1 cellular context compared by ENCODE assay signal in the genomic region with DNA sequence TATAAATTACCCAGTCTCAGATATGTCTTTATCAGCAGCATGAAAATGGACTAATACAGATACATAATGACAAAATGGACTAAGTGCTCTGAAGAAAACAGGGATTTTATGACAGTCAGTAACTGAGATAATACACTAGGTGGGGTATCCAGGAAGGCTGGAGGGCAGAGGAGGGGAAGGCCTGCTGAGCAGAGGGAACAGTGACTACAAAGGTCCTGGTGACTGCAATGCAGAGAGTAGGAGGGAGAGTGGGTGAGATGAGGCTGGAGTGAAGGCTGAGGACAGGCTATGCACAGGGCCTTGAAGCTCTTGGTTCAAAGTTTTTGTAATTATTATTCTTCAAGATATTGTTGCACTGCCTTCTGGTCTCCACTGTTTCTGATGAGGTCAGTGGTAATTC.
TF ChIP-seq lines count a peak whose summit lies in the region.

No MANE protein-coding gene starts in this region.

TF ChIP-seq in HepG2, 621 proteins besides CTCF, POLR2A, EP300 and RAD21 (continued from another document):
- TF ChIP-seq, protein P1, sequence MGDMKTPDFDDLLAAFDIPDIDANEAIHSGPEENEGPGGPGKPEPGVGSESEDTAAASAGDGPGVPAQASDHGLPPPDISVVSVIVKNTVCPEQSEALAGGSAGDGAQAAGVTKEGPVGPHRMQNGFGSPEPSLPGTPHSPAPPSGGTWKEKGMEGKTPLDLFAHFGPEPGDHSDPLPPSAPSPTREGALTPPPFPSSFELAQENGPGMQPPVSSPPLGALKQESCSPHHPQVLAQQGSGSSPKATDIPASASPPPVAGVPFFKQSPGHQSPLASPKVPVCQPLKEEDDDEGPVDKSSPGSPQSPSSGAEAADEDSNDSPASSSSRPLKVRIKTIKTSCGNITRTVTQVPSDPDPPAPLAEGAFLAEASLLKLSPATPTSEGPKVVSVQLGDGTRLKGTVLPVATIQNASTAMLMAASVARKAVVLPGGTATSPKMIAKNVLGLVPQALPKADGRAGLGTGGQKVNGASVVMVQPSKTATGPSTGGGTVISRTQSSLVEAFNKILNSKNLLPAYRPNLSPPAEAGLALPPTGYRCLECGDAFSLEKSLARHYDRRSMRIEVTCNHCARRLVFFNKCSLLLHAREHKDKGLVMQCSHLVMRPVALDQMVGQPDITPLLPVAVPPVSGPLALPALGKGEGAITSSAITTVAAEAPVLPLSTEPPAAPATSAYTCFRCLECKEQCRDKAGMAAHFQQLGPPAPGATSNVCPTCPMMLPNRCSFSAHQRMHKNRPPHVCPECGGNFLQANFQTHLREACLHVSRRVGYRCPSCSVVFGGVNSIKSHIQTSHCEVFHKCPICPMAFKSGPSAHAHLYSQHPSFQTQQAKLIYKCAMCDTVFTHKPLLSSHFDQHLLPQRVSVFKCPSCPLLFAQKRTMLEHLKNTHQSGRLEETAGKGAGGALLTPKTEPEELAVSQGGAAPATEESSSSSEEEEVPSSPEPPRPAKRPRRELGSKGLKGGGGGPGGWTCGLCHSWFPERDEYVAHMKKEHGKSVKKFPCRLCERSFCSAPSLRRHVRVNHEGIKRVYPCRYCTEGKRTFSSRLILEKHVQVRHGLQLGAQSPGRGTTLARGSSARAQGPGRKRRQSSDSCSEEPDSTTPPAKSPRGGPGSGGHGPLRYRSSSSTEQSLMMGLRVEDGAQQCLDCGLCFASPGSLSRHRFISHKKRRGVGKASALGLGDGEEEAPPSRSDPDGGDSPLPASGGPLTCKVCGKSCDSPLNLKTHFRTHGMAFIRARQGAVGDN (CRISPR knock-in tag; IDR thresholded peaks at IDR 0.05), result no peak
- TF ChIP-seq CCAR2 (optimal IDR thresholded peaks at IDR 0.05; ENCODE audit: low read depth, low read length), result no peak
- no peak for TF ChIP-seq NONO (IDR thresholded peaks at IDR 0.05)
- TF ChIP-seq NONO (CRISPR knock-in tag; conservative IDR thresholded peaks at IDR 0.05), result no peak
- TF ChIP-seq, protein P2, sequence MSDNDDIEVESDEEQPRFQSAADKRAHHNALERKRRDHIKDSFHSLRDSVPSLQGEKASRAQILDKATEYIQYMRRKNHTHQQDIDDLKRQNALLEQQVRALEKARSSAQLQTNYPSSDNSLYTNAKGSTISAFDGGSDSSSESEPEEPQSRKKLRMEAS (IDR thresholded peaks at IDR 0.05), result no peak
- no peak for TF ChIP-seq ZNF598 (CRISPR knock-in tag; IDR thresholded peaks at IDR 0.05; ENCODE audit: borderline replicate concordance)
- TF ChIP-seq ZFP82 (CRISPR knock-in tag; IDR thresholded peaks at IDR 0.05; ENCODE audit: borderline replicate concordance), result no peak
- TF ChIP-seq FOXO1 (CRISPR knock-in tag; IDR thresholded peaks at IDR 0.05), result no peak
TF ChIP-seq in HepG2: peak in this region for 0.
